In the genomic region with DNA sequence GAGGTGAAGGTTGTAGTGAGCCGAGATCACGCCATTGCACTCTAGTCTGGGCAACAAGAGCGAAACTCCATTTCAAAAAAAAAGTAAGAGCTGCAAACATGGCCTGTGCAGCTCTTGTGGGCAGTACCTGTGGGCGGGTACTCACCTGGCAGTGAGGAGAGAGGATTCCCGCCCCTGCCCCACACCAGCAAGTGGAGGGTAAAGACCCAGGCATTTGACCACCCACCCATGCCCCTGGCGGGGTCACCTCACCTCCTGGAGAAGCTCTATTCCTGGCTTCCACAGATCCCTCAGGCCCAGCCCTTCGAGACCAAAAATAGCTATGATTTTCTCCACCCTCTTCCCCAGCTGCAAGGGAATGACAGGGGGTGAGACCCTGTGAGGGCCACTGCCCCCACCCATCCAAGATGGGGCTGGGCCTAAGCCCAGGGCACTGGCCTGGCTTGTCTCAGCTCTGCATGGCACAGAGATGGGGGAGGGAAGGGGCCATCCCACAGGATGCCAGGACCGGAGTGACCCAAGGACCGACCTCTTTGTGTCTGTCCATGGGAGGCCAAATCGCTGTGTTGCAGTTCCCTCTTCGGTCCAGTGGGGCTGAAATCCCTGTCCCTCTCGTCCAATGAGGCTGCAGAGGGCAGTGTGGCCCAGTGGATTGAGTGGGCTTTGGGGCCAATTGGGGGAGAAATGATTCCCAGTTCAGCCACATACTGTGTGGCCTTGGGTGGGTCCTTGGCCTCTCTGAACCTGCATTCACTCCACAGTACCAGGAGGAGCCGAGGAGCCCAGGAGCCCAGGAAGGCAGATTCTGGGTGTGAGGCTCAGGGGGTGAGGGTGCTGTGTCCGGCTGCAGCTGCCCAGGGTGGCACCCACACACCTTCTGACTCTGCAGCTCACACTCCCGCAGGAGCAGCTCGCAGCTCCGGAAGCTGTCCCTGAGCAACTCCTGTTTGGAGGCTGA, we compare ENCODE assay signal across 23 cellular contexts. TPM values are rescaled to one million over a fixed set of nuclear protein-coding genes. Genes with fewer than 3 reads are reported as not detected.
DNase-seq lines count a peak whose midpoint lies in the region; ATAC-seq, FAIRE-seq and TF ChIP-seq lines count a peak whose summit lies in the region.
"Had no signal": no experiment of that assay in that cellular context is flagged by ENCODE, and none has a peak within 500 bp of the region (broad histone marks: within the 10 kb centered on the region; RNA-seq: fewer than 3 reads in every experiment).

No MANE protein-coding gene starts in this region.

- in situ Hi-C loops in K562 (cut with MboI) = no loop called here

- no peak for TF ChIP-seq RAD21 in K562 (CRISPR knock-in tag; conservative IDR thresholded peaks at IDR 0.05 in 1 of 2, IDR thresholded peaks at IDR 0.05 in 1 of 2)

- TF ChIP-seq EP300 in K562 (IDR thresholded peaks at IDR 0.05; ENCODE audit: low read length) = no peak

- BruUV-seq in K562 (replicated peaks; lab: Mats Ljungman, UMichigan) = no TSS peak

- TF ChIP-seq CTCF in GM12864 (IDR thresholded peaks at IDR 0.05; ENCODE audit: low read depth, low read length, missing control alignments) (peak; percentile 5), HEK293 (tag by site-specific recombination; IDR thresholded peaks at IDR 0.05) (no peak), K562 (IDR thresholded peaks at IDR 0.05 in 2 of 3, conservative IDR thresholded peaks at IDR 0.05 in 1 of 3; ENCODE audit: insufficient read depth in 2 of 3, low read depth in 1 of 3, low read length in 3 of 3) (peak in 2 of 3 experiments; percentile 28 to 57; a peak in 3 of 6 replicates), upper lobe of right lung (IDR thresholded peaks at IDR 0.05) (no peak)

- CTCF ChIA-PET in HEK293 (lab: Yijun Ruan, JAX) = interaction anchor here (0.6 kb wide), 1 partner anchor 354 kb away, joined by 3 read pairs; no protein-coding TSS in a partner anchor
- CTCF ChIA-PET in K562 (lab: Yijun Ruan, JAX; ENCODE audit: low intra/inter-chr PET ratio) = no interaction called here
- CTCF ChIA-PET in naive thymus-derived CD4-positive, alpha-beta T cell (lab: Charles Lee) = no interaction called here
- CTCF ChIA-PET in activated CD4-positive, alpha-beta T cell treated with anti-CD3 and anti-CD28 coated beads, Interleukin-2, amount 10 ng/mL, durations not matched to agents 7 days and 5 days (lab: Charles Lee) = interaction anchor here (1.3 kb wide), 1 partner anchor 13 kb away, joined by 4 read pairs; no protein-coding TSS in a partner anchor

- H3K27me3 ChIP-seq in K562 (ENCODE audit: control insufficient read depth in 2 of 2, insufficient read depth in 2 of 2, low read length in 2 of 2) (no peaks in the 10 kb centered on the region), upper lobe of right lung (no peaks in the 10 kb centered on the region)
- no peaks in the 10 kb centered on the region for H3K27me3 ChIP-seq in naive thymus-derived CD4-positive, alpha-beta T cell (ENCODE audit: control insufficient read depth in 2 of 2, insufficient read depth in 2 of 2, low read length in 2 of 2)
- H3K27me3 ChIP-seq: Peyer's patch had no signal

- DNase-seq in GM12864 (ENCODE audit: low read depth) (no peak), K562 (ENCODE audit: extremely low read depth in 1 of 4, low spot score in 3 of 4) (peak in 2 of 4 experiments; percentile 38 to 49), upper lobe of right lung (no peak)
- no peak for DNase-seq in naive thymus-derived CD4-positive, alpha-beta T cell
- DNase-seq in activated CD4-positive, alpha-beta T cell treated with anti-CD3 and anti-CD28 coated beads, Interleukin-2, amount 10 ng/mL, durations not matched to agents 7 days and 5 days = no peak
- DNase-seq: CD4-positive, CD25-positive, alpha-beta regulatory T cell; DMS79; GOT3; Kasumi-1; NCI-H1694; NCI-H2081; NCI-H2171; NCI-H345; NCI-H524 treated with DMSO at 0.1 percent for 48 hours; NCI-H82; Peyer's patch; T-cell had no signal

- H3K4me1 Mint-ChIP-seq in naive thymus-derived CD4-positive, alpha-beta T cell = peaks cover 0 to 3% (median 0%) of the 10 kb centered on the region in 7 donors
- peaks cover 6% of the 10 kb centered on the region for H3K4me1 Mint-ChIP-seq in activated CD4-positive, alpha-beta T cell treated with anti-CD3 and anti-CD28 coated beads, Interleukin-2, amount 10 ng/mL, durations not matched to agents 7 days and 5 days

- no peaks in the 10 kb centered on the region for H4K20me1 ChIP-seq in K562 (replicated peaks; ENCODE audit: control insufficient read depth, insufficient read depth, low read length)

- no peak for FAIRE-seq in K562 (lab: Jason Lieb, UNC)
- FAIRE-seq: GM12878 had no signal

- no peaks in the 10 kb centered on the region for H3K27me3 Mint-ChIP-seq in naive thymus-derived CD4-positive, alpha-beta T cell
- H3K27me3 Mint-ChIP-seq in activated CD4-positive, alpha-beta T cell treated with anti-CD3 and anti-CD28 coated beads, Interleukin-2, amount 10 ng/mL, durations not matched to agents 7 days and 5 days = peaks cover 3% of the 10 kb centered on the region
- H3K27me3 Mint-ChIP-seq: CD4-positive, CD25-positive, alpha-beta regulatory T cell had no signal

- H3K9me3 Mint-ChIP-seq in naive thymus-derived CD4-positive, alpha-beta T cell = no peaks in the 10 kb centered on the region
- H3K9me3 Mint-ChIP-seq in activated CD4-positive, alpha-beta T cell treated with anti-CD3 and anti-CD28 coated beads, Interleukin-2, amount 10 ng/mL, durations not matched to agents 7 days and 5 days = no peaks in the 10 kb centered on the region
- H3K9me3 Mint-ChIP-seq: T-cell had no signal

- H3K27ac ChIP-seq in HEK293 (ENCODE audit: extremely low read depth, low read depth, low read length) (no peak overlapping the region), K562 (ENCODE audit: extremely low read depth, low read depth, low read length) (no peak overlapping the region), upper lobe of right lung (no peak overlapping the region)
- no peak overlapping the region for H3K27ac ChIP-seq in naive thymus-derived CD4-positive, alpha-beta T cell (ENCODE audit: low read depth, low read length)
- H3K27ac ChIP-seq: Peyer's patch had no signal

- no peak overlapping the region for H2AFZ ChIP-seq in K562 (ENCODE audit: low read depth, low read length)

- H3K4me3 Mint-ChIP-seq in naive thymus-derived CD4-positive, alpha-beta T cell = no peak overlapping the region
- H3K4me3 Mint-ChIP-seq in activated CD4-positive, alpha-beta T cell treated with anti-CD3 and anti-CD28 coated beads, Interleukin-2, amount 10 ng/mL, durations not matched to agents 7 days and 5 days = no peak overlapping the region
- H3K4me3 Mint-ChIP-seq: CD4-positive, CD25-positive, alpha-beta regulatory T cell; T-cell had no signal

- H3K9me3 ChIP-seq in HEK293 (ENCODE audit: control insufficient read depth, insufficient read depth, low read depth, low read length) (no peaks in the 10 kb centered on the region), K562 (replicated peaks; ENCODE audit: control insufficient read depth, insufficient read depth, low read depth, low read length) (no peaks in the 10 kb centered on the region), upper lobe of right lung (no peaks in the 10 kb centered on the region)
- no peaks in the 10 kb centered on the region for H3K9me3 ChIP-seq in naive thymus-derived CD4-positive, alpha-beta T cell (ENCODE audit: control insufficient read depth in 2 of 3, low read length in 3 of 3)
- H3K9me3 ChIP-seq: Peyer's patch had no signal

- 66% methylated on average over 12 of the region's 17 CpGs for WGBS in K562 (ENCODE audit: insufficient coverage, low coverage, missing lambda C conversion rate)

- intact Hi-C loops in K562 (cut with micrococcal nuclease) (no loop called here), upper lobe of right lung (cut with DNase I) (no loop called here)
- intact Hi-C loops in naive thymus-derived CD4-positive, alpha-beta T cell (cut with micrococcal nuclease) = no loop called here

- no peak overlapping the region for H3K4me3 ChIP-seq in GM12864 (ENCODE audit: low read depth, low read length)
- H3K4me3 ChIP-seq in HEK293 (ENCODE audit: low read depth, low read length) = no peak overlapping the region
- no peak overlapping the region for H3K4me3 ChIP-seq in K562
- no peak overlapping the region for H3K4me3 ChIP-seq in upper lobe of right lung
- no peak overlapping the region for H3K4me3 ChIP-seq in naive thymus-derived CD4-positive, alpha-beta T cell (ENCODE audit: low read length)
- H3K4me3 ChIP-seq: GM12878, Peyer's patch had no signal

- no peak overlapping the region for H3K4me2 ChIP-seq in K562 (ENCODE audit: insufficient read depth, low read length)

- H3K27ac Mint-ChIP-seq in naive thymus-derived CD4-positive, alpha-beta T cell = no peak overlapping the region
- H3K27ac Mint-ChIP-seq in activated CD4-positive, alpha-beta T cell treated with anti-CD3 and anti-CD28 coated beads, Interleukin-2, amount 10 ng/mL, durations not matched to agents 7 days and 5 days = no peak overlapping the region
- H3K27ac Mint-ChIP-seq: CD4-positive, CD25-positive, alpha-beta regulatory T cell; T-cell had no signal

- no peak for TF ChIP-seq POLR2A in K562 (conservative IDR thresholded peaks at IDR 0.05)

- no peaks in the 10 kb centered on the region for H3K4me1 ChIP-seq in HEK293 (ENCODE audit: control insufficient read depth, insufficient read depth, low read length)
- H3K4me1 ChIP-seq in K562 (replicated peaks in 1 of 2; ENCODE audit: control insufficient read depth in 2 of 2, insufficient read depth in 2 of 2, low read length in 2 of 2) = no peaks in the 10 kb centered on the region; a peak in 1 of 5 replicates
- H3K4me1 ChIP-seq in upper lobe of right lung = no peaks in the 10 kb centered on the region
- no peaks in the 10 kb centered on the region for H3K4me1 ChIP-seq in naive thymus-derived CD4-positive, alpha-beta T cell (ENCODE audit: control insufficient read depth in 2 of 2, insufficient read depth in 2 of 2, low read length in 2 of 2)
- H3K4me1 ChIP-seq: Peyer's patch had no signal

- H3K36me3 ChIP-seq in HEK293 (ENCODE audit: control insufficient read depth in 2 of 2, insufficient read depth in 1 of 2, low read length in 2 of 2) (no peaks in the 10 kb centered on the region), K562 (ENCODE audit: control insufficient read depth, insufficient read depth, low read length) (no peaks in the 10 kb centered on the region), upper lobe of right lung (no peaks in the 10 kb centered on the region)
- H3K36me3 ChIP-seq in naive thymus-derived CD4-positive, alpha-beta T cell (ENCODE audit: control insufficient read depth in 2 of 3, insufficient read depth in 3 of 3, low read length in 3 of 3) = no peaks in the 10 kb centered on the region
- H3K36me3 ChIP-seq: Peyer's patch had no signal

- no peaks in the 10 kb centered on the region for H3K9me1 ChIP-seq in K562 (ENCODE audit: control insufficient read depth, insufficient read depth, low read length)

- ATAC-seq in K562 (no peak), upper lobe of right lung (peak; percentile 29), GM21360 (IDR thresholded peaks at IDR 0.05; ENCODE audit: unreplicated experiment) (no peak)
- ATAC-seq in naive thymus-derived CD4-positive, alpha-beta T cell = no peak
- ATAC-seq: GM12878, T-cell had no signal

- no peaks in the 10 kb centered on the region for H3K79me2 ChIP-seq in K562 (ENCODE audit: control insufficient read depth, insufficient read depth, low read length)

- H3K36me3 Mint-ChIP-seq in naive thymus-derived CD4-positive, alpha-beta T cell = no peaks in the 10 kb centered on the region
- H3K36me3 Mint-ChIP-seq in activated CD4-positive, alpha-beta T cell treated with anti-CD3 and anti-CD28 coated beads, Interleukin-2, amount 10 ng/mL, durations not matched to agents 7 days and 5 days (ENCODE audit: low read depth) = no peaks in the 10 kb centered on the region
- H3K36me3 Mint-ChIP-seq: CD4-positive, CD25-positive, alpha-beta regulatory T cell; T-cell had no signal

- H3K9ac ChIP-seq in K562 (ENCODE audit: insufficient read depth in 1 of 2, low read depth in 2 of 2, low read length in 2 of 2) = no peak overlapping the region

- POLR2A ChIA-PET in HEK293 (lab: Yijun Ruan, JAX) (interaction anchor here (0.6 kb wide), 1 partner anchor 145 kb away, joined by 3 read pairs; a partner anchor contains a TSS), K562 (lab: Yijun Ruan, JAX) (interaction anchor here (1.0 kb wide), 1 partner anchor 11 kb away, joined by 3 read pairs; no protein-coding TSS in a partner anchor)
- POLR2A ChIA-PET in naive thymus-derived CD4-positive, alpha-beta T cell (lab: Charles Lee) = no interaction called here
- POLR2A ChIA-PET in activated CD4-positive, alpha-beta T cell treated with anti-CD3 and anti-CD28 coated beads, Interleukin-2, amount 10 ng/mL, durations not matched to agents 7 days and 5 days (lab: Charles Lee) = no interaction called here

RNA-seq across cellular contexts. Expression of a gene that starts 14.6 kb away (rescaled TPM):
- 5.1 and 11.8 TPM in 2 replicates for total RNA-seq in K562 (2011; cell fraction: chromatin; rRNA removed; ENCODE audit: low replicate concordance)
- 5.3 and 5.5 TPM in 2 replicates for total RNA-seq in K562 (2011; cell fraction: nucleolus; rRNA removed)
- total RNA-seq in K562 (2011; cell fraction: nucleoplasm; rRNA removed) = 4.3 and 6.0 TPM in 2 replicates
- 1.5 and 1.8 TPM in 2 replicates for total RNA-seq in K562 (2014; rRNA removed)
- total RNA-seq in K562 (2014; rRNA removed; fragmentation: Illumina TruSeq; extraction: Trizol) = 1.9 and 2.0 TPM in 2 replicates
- total RNA-seq in K562 (2015; rRNA removed; fragmentation: Illumina TruSeq; extraction: Trizol) = 1.6 and 2.2 TPM in 2 replicates
- 1.6 and 2.6 TPM in 2 replicates for total RNA-seq in K562 (2021)
- polyA plus RNA-seq in K562 (2011; rRNA removed) = 5.0 and 6.1 TPM in 2 replicates
- polyA plus RNA-seq in K562 (2011; cell fraction: cytosol; rRNA removed) = 5.1 and 8.0 TPM in 2 replicates
- 6.2 and 8.4 TPM in 2 replicates for polyA plus RNA-seq in K562 (2011; cell fraction: nucleus; rRNA removed)
- polyA plus RNA-seq in K562 (2012) = 2.1 and 2.8 TPM in 2 replicates
- 4.0 and 4.1 TPM in 2 replicates for polyA plus RNA-seq in K562 (2014; fragmentation: Illumina TruSeq; extraction: Trizol)
- under 1 TPM; 0.29 to 0.39 TPM for polyA plus RNA-seq in K562 (2014; fragmentation: Nextera tagmentation; extraction: Ambion mirVana)
- 1.7 and 2.3 TPM in 2 replicates for polyA plus RNA-seq in K562 (2014; rRNA removed)
- 0.99 and 5.1 TPM in 2 replicates for polyA minus RNA-seq in K562 (2011; rRNA and poly(A)+ RNA removed)
- 1.4 and 3.9 TPM in 2 replicates for polyA minus RNA-seq in K562 (2011; cell fraction: cytosol; rRNA and poly(A)+ RNA removed)
- 1.4 and 2.3 TPM in 2 replicates for polyA minus RNA-seq in K562 (2011; cell fraction: nucleus; rRNA and poly(A)+ RNA removed)
- total RNA-seq in upper lobe of right lung = 17.2 TPM
- total RNA-seq in naive thymus-derived CD4-positive, alpha-beta T cell = not detected
- not detected for polyA plus RNA-seq in naive thymus-derived CD4-positive, alpha-beta T cell
- not detected for total RNA-seq in activated CD4-positive, alpha-beta T cell treated with anti-CD3 and anti-CD28 coated beads, Interleukin-2, amount 10 ng/mL, durations not matched to agents 7 days and 5 days
- total RNA-seq: A673; CD4-positive, CD25-positive, alpha-beta regulatory T cell; GM12878; MCF 10A had no signal
- polyA plus RNA-seq: GM12878 had no signal

RNA-seq across cellular contexts. Expression of a gene that starts 26.4 kb away (rescaled TPM):
- total RNA-seq in K562 (2011; cell fraction: chromatin; rRNA removed; ENCODE audit: low replicate concordance) = 0.19 TPM in 1 of 2 replicates, not detected in the other
- total RNA-seq in K562 (2011; cell fraction: nucleolus; rRNA removed) = not detected in 2 replicates
- not detected in 2 replicates for total RNA-seq in K562 (2011; cell fraction: nucleoplasm; rRNA removed)
- total RNA-seq in K562 (2014; rRNA removed) (not detected in 2 replicates), K562 (2014; rRNA removed; fragmentation: Illumina TruSeq; extraction: Trizol) (not detected in 2 replicates), K562 (2015; rRNA removed; fragmentation: Illumina TruSeq; extraction: Trizol) (not detected in 2 replicates), K562 (2021) (not detected in 2 replicates), upper lobe of right lung (16.8 TPM)
- polyA plus RNA-seq in K562 (2011; rRNA removed) (0.03 TPM in 1 of 2 replicates, not detected in the other), K562 (2014; fragmentation: Illumina TruSeq; extraction: Trizol) (not detected in 2 replicates), K562 (2014; fragmentation: Nextera tagmentation; extraction: Ambion mirVana) (not detected), K562 (2014; rRNA removed) (0.11 TPM in 1 of 2 replicates, not detected in the other)
- 0.03 TPM in 1 of 2 replicates, not detected in the other for polyA plus RNA-seq in K562 (2011; cell fraction: cytosol; rRNA removed)
- polyA plus RNA-seq in K562 (2011; cell fraction: nucleus; rRNA removed) = 0.07 TPM in 1 of 2 replicates, not detected in the other
- 0.04 TPM in 1 of 2 replicates, not detected in the other for polyA plus RNA-seq in K562 (2012)
- not detected in 2 replicates for polyA minus RNA-seq in K562 (2011; rRNA and poly(A)+ RNA removed)
- polyA minus RNA-seq in K562 (2011; cell fraction: cytosol; rRNA and poly(A)+ RNA removed) = not detected in 2 replicates
- not detected in 2 replicates for polyA minus RNA-seq in K562 (2011; cell fraction: nucleus; rRNA and poly(A)+ RNA removed)
- not detected for total RNA-seq in naive thymus-derived CD4-positive, alpha-beta T cell
- not detected for polyA plus RNA-seq in naive thymus-derived CD4-positive, alpha-beta T cell
- not detected for total RNA-seq in activated CD4-positive, alpha-beta T cell treated with anti-CD3 and anti-CD28 coated beads, Interleukin-2, amount 10 ng/mL, durations not matched to agents 7 days and 5 days
- total RNA-seq: A673; CD4-positive, CD25-positive, alpha-beta regulatory T cell; GM12878; MCF 10A; Peyer's patch had no signal
- polyA plus RNA-seq: BJ; CD4-positive, CD25-positive, alpha-beta regulatory T cell; GM12878 had no signal

RNA-seq across cellular contexts. Expression of a gene that starts 42.5 kb away (rescaled TPM):
- 1.4 TPM in 1 of 2 replicates, not detected in the other for total RNA-seq in K562 (2011; cell fraction: chromatin; rRNA removed; ENCODE audit: low replicate concordance)
- total RNA-seq in K562 (2011; cell fraction: nucleolus; rRNA removed) = 3.0 and 3.9 TPM in 2 replicates
- 1.5 and 1.6 TPM in 2 replicates for total RNA-seq in K562 (2011; cell fraction: nucleoplasm; rRNA removed)
- 0.45 and 1.3 TPM in 2 replicates for total RNA-seq in K562 (2014; rRNA removed)
- 0.15 TPM in 1 of 2 replicates, not detected in the other for total RNA-seq in K562 (2014; rRNA removed; fragmentation: Illumina TruSeq; extraction: Trizol)
- 0.38 and 0.43 TPM in 2 replicates for total RNA-seq in K562 (2015; rRNA removed; fragmentation: Illumina TruSeq; extraction: Trizol)
- 1.5 and 1.6 TPM in 2 replicates for total RNA-seq in K562 (2021)
- 0.10 and 0.79 TPM in 2 replicates for polyA plus RNA-seq in K562 (2011; rRNA removed)
- 1.1 and 1.7 TPM in 2 replicates for polyA plus RNA-seq in K562 (2011; cell fraction: cytosol; rRNA removed)
- 0.40 and 0.63 TPM in 2 replicates for polyA plus RNA-seq in K562 (2011; cell fraction: nucleus; rRNA removed)
- polyA plus RNA-seq in K562 (2012) = 0.83 and 2.2 TPM in 2 replicates
- 0.22 and 0.72 TPM in 2 replicates for polyA plus RNA-seq in K562 (2014; fragmentation: Illumina TruSeq; extraction: Trizol)
- polyA plus RNA-seq in K562 (2014; fragmentation: Nextera tagmentation; extraction: Ambion mirVana) = under 1 TPM in 1 of 2 experiments, not detected in 1; 0.03 TPM
- polyA plus RNA-seq in K562 (2014; rRNA removed) = 0.80 and 1.9 TPM in 2 replicates
- 0.25 TPM in 1 of 2 replicates, not detected in the other for polyA minus RNA-seq in K562 (2011; rRNA and poly(A)+ RNA removed)
- polyA minus RNA-seq in K562 (2011; cell fraction: cytosol; rRNA and poly(A)+ RNA removed) = 1.1 TPM in 1 of 2 replicates, not detected in the other
- 0.13 and 0.33 TPM in 2 replicates for polyA minus RNA-seq in K562 (2011; cell fraction: nucleus; rRNA and poly(A)+ RNA removed)
- total RNA-seq in upper lobe of right lung = 2.5 TPM
- 1 to 10 TPM in 2 of 5 experiments, under 1 TPM in 1, not detected in 2; 0.56 to 4.8 (median 4.0) TPM for total RNA-seq in naive thymus-derived CD4-positive, alpha-beta T cell
- 1 to 10 TPM in 1 of 2 donors, under 1 TPM in 1; 0.21 to 2.4 TPM for polyA plus RNA-seq in naive thymus-derived CD4-positive, alpha-beta T cell
- not detected for total RNA-seq in activated CD4-positive, alpha-beta T cell treated with anti-CD3 and anti-CD28 coated beads, Interleukin-2, amount 10 ng/mL, durations not matched to agents 7 days and 5 days
- total RNA-seq: GM12878, MCF 10A had no signal
- polyA plus RNA-seq: BJ, GM12878 had no signal

RNA-seq across cellular contexts. Expression of a gene that starts 59.8 kb away (rescaled TPM):
- 71.4 and 154 TPM in 2 replicates for total RNA-seq in K562 (2011; cell fraction: chromatin; rRNA removed; ENCODE audit: low replicate concordance)
- 93.2 and 100 TPM in 2 replicates for total RNA-seq in K562 (2011; cell fraction: nucleolus; rRNA removed)
- total RNA-seq in K562 (2011; cell fraction: nucleoplasm; rRNA removed) = 58.0 and 70.3 TPM in 2 replicates
- total RNA-seq in K562 (2014; rRNA removed) (154 and 158 TPM in 2 replicates), K562 (2014; rRNA removed; fragmentation: Illumina TruSeq; extraction: Trizol) (83.0 and 89.9 TPM in 2 replicates), K562 (2015; rRNA removed; fragmentation: Illumina TruSeq; extraction: Trizol) (117 and 126 TPM in 2 replicates), K562 (2021) (136 and 151 TPM in 2 replicates), upper lobe of right lung (46.5 TPM)
- polyA plus RNA-seq in K562 (2011; rRNA removed) (85.2 and 95.3 TPM in 2 replicates), K562 (2014; fragmentation: Illumina TruSeq; extraction: Trizol) (117 and 127 TPM in 2 replicates), K562 (2014; fragmentation: Nextera tagmentation; extraction: Ambion mirVana) (1 to 10 TPM; 6.5 to 8.2 TPM), K562 (2014; rRNA removed) (83.8 and 94.3 TPM in 2 replicates)
- 105 and 226 TPM in 2 replicates for polyA plus RNA-seq in K562 (2011; cell fraction: cytosol; rRNA removed)
- 99.8 and 134 TPM in 2 replicates for polyA plus RNA-seq in K562 (2011; cell fraction: nucleus; rRNA removed)
- 61.0 and 83.5 TPM in 2 replicates for polyA plus RNA-seq in K562 (2012)
- 104 and 142 TPM in 2 replicates for polyA minus RNA-seq in K562 (2011; rRNA and poly(A)+ RNA removed)
- polyA minus RNA-seq in K562 (2011; cell fraction: cytosol; rRNA and poly(A)+ RNA removed) = 65.7 and 82.8 TPM in 2 replicates
- 48.7 and 75.2 TPM in 2 replicates for polyA minus RNA-seq in K562 (2011; cell fraction: nucleus; rRNA and poly(A)+ RNA removed)
- 10 to 100 TPM; 40.6 to 84.2 (median 56.3) TPM for total RNA-seq in naive thymus-derived CD4-positive, alpha-beta T cell
- 10 to 100 TPM; 34.6 to 62.3 TPM for polyA plus RNA-seq in naive thymus-derived CD4-positive, alpha-beta T cell
- total RNA-seq in activated CD4-positive, alpha-beta T cell treated with anti-CD3 and anti-CD28 coated beads, Interleukin-2, amount 10 ng/mL, durations not matched to agents 7 days and 5 days = 10 to 100 TPM; 58.5 to 62.7 TPM

Comparison
In these comparisons a context has a peak if more than half of its experiments do, and no peak if none do; other contexts are left out.
1. CTCF ChIP-seq: peak in GM12864 (single experiment) and K562 (2 of 3); none in HEK293 (single experiment) and upper lobe of right lung (single experiment).
2. RNA of a gene that starts 26.4 kb away (total RNA-seq): 16.8 TPM in upper lobe of right lung (single experiment); 0.19 TPM in K562, not detected in naive thymus-derived CD4-positive, alpha-beta T cell and not detected in activated CD4-positive, alpha-beta T cell treated with anti-CD3 and anti-CD28 coated beads, Interleukin-2, amount 10 ng/mL, durations not matched to agents 7 days and 5 days; every median in the first group is over 10 times any median in the second.
3. CTCF ChIA-PET loops: an anchor here in HEK293 (0.6 kb wide) and activated CD4-positive, alpha-beta T cell treated with anti-CD3 and anti-CD28 coated beads, Interleukin-2, amount 10 ng/mL, durations not matched to agents 7 days and 5 days (1.3 kb wide); none called in K562 and naive thymus-derived CD4-positive, alpha-beta T cell.
4. POLR2A ChIA-PET loops: an anchor here in HEK293 (0.6 kb wide) and K562 (1.0 kb wide); none called in naive thymus-derived CD4-positive, alpha-beta T cell and activated CD4-positive, alpha-beta T cell treated with anti-CD3 and anti-CD28 coated beads, Interleukin-2, amount 10 ng/mL, durations not matched to agents 7 days and 5 days.